10 cellular contexts compared by ENCODE assay signal in genomic region chr3:105746226-105746996, GRCh38.
DNase-seq lines count a peak whose midpoint lies in the region; ATAC-seq, FAIRE-seq and TF ChIP-seq lines count a peak whose summit lies in the region.
"Had no signal": no experiment of that assay in that cellular context is flagged by ENCODE, and none has a peak within 500 bp of the region (broad histone marks: within the 10 kb centered on the region; RNA-seq: fewer than 3 reads in every experiment).

No MANE protein-coding gene starts in this region.

- no peak for TF ChIP-seq POLR2A in heart left ventricle (IDR thresholded peaks at IDR 0.05)
- no peak for TF ChIP-seq POLR2A in vagina (IDR thresholded peaks at IDR 0.05)
- no peak for TF ChIP-seq POLR2A in GM12892 (IDR thresholded peaks at IDR 0.05; ENCODE audit: low read depth, low read length)

- FAIRE-seq in GM12892 (lab: Jason Lieb, UNC) = no peak

- H3K36me3 Mint-ChIP-seq in T-helper 17 cell (ENCODE audit: low read depth) = peaks cover 4% of the 10 kb centered on the region

- H3K4me3 ChIP-seq in heart left ventricle = no peak overlapping the region
- no peak overlapping the region for H3K4me3 ChIP-seq in vagina
- H3K4me3 ChIP-seq: cardiac muscle cell had no signal

- H3K4me1 Mint-ChIP-seq in T-helper 17 cell = peaks cover 29% of the 10 kb centered on the region

- 76 to 89% (median 80%) methylated on average over 3 of the region's 3 CpGs for WGBS in heart left ventricle, 4 donors

- no peak for TF ChIP-seq CTCF in heart left ventricle (IDR thresholded peaks at IDR 0.05)
- no peak for TF ChIP-seq CTCF in vagina (IDR thresholded peaks at IDR 0.05)

- H3K4me1 ChIP-seq in heart left ventricle (peaks cover 3 to 58% (median 25%) of the 10 kb centered on the region in 12 donors), vagina (peaks cover 34% of the 10 kb centered on the region)

- peak overlapping the region in 9 of 12 donors; percentile 9 to 80 (median 39) for H3K27ac ChIP-seq in heart left ventricle
- peak overlapping the region; percentile 60 for H3K27ac ChIP-seq in vagina
- H3K27ac ChIP-seq: cardiac muscle cell had no signal

- DNase-seq in heart left ventricle = no peak
- no peak for DNase-seq in cardiac septum (ENCODE audit: low spot score)
- DNase-seq in T-helper 17 cell = no peak
- peak; percentile 77 for DNase-seq in kidney tubule cell (ENCODE audit: low spot score)
- DNase-seq in vagina (ENCODE audit: extremely low spot score in 2 of 2) = no peak
- no peak for DNase-seq in anterior cingulate cortex (lab: John Stamatoyannopoulos, UW)
- DNase-seq in stimulated activated naive CD4-positive, alpha-beta T cell (lab: John Stamatoyannopoulos, UW) = no peak
- DNase-seq in GM12892 (ENCODE audit: insufficient read length) = no peak
- DNase-seq: DND-41 had no signal

- H3K36me3 ChIP-seq in heart left ventricle (peaks cover 0 to 37% (median 28%) of the 10 kb centered on the region in 9 donors), vagina (peaks cover 0 to 9% of the 10 kb centered on the region in 2 donors)

- peak overlapping the region; percentile 51 for H3K4me3 Mint-ChIP-seq in T-helper 17 cell

- peak overlapping the region; percentile 93 for H3K27ac Mint-ChIP-seq in T-helper 17 cell

- no peaks in the 10 kb centered on the region for H3K27me3 Mint-ChIP-seq in T-helper 17 cell

- H3K27me3 ChIP-seq in heart left ventricle = no peaks in the 10 kb centered on the region
- H3K27me3 ChIP-seq in vagina = no peaks in the 10 kb centered on the region
- H3K27me3 ChIP-seq: cardiac muscle cell had no signal

- H3K9me3 ChIP-seq in heart left ventricle = no peaks in the 10 kb centered on the region
- peaks cover 3% of the 10 kb centered on the region for H3K9me3 ChIP-seq in T-helper 17 cell (ENCODE audit: control insufficient read depth, low read length, poor library complexity, severe bottlenecking)
- H3K9me3 ChIP-seq in vagina = no peaks in the 10 kb centered on the region

- ATAC-seq in heart left ventricle (peak in 3 of 4 donors; percentile 11 to 41 (median 34)), T-helper 17 cell (peak; percentile 40)

- intact Hi-C loops in heart left ventricle (cut with DNase I) (loop anchor here in 2 of 10 donors (10.0 kb wide), 2 partner anchors 52 to 118 kb away; partner anchors contain the start of gene CBLB (in 1 of the 2)), cardiac septum (cut with DNase I) (loop anchor here (5.0 kb wide), 2 partner anchors 46 to 121 kb away; partner anchors contain the start of gene CBLB), vagina (cut with DNase I) (no loop called here)
